In the genomic region with DNA sequence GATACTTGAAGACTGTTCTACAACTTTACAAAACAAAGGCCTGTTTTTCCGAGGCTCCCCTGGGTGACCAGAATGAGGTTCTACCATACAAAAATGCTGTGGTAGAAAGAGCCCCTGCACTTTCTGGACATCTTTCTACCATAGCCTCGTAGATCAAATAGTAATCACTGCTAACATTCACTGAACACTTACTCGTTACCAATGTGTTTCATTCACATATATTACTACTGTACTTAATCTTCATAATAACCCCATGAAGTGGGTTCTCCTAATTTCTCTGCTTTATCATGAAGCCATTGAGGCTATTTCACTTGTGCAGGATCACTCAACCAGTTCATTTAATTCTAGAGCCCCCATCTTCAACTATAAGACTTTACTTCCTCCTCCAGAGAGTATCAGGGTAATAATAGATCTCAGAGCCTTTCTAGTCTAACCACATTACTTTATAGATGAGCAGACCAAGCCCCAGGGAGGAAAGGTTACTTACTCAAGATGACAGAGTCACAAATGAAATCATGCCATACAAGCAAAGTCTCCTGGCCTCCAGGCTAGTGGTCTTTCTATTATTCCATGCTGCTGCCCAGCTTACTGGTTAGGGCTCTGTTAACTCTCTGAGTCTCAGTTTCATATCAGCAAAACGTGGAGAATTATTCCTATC, we compare ENCODE assay signal across 9 cellular contexts. TPM values are rescaled to one million over a fixed set of nuclear protein-coding genes. Genes with fewer than 3 reads are reported as not detected.
A peak's percentile ranks its signal among the peaks of the same experiment; 100 is the strongest.
DNase-seq lines count a peak whose midpoint lies in the region; ATAC-seq and TF ChIP-seq lines count a peak whose summit lies in the region.
"Had no signal": no experiment of that assay in that cellular context is flagged by ENCODE, and none has a peak within 500 bp of the region (broad histone marks: within the 10 kb centered on the region; RNA-seq: fewer than 3 reads in every experiment).

No MANE protein-coding gene starts in this region.

- H3K27ac Mint-ChIP-seq in activated CD8-positive, alpha-beta T cell treated with anti-CD3 and anti-CD28 coated beads, Interleukin-2, amount 10 ng/mL, durations not matched to agents 7 days and 5 days, result peak overlapping the region; percentile 88

- intact Hi-C loops in spleen (cut with DNase I; ENCODE audit: low total_unique reads) (no loop called here), right lobe of liver (cut with DNase I) (no loop called here)

- TF ChIP-seq CTCF in spleen (IDR thresholded peaks at IDR 0.05 in 8 of 11, conservative IDR thresholded peaks at IDR 0.05 in 3 of 11) (no peak), right lobe of liver (IDR thresholded peaks at IDR 0.05) (no peak), WERI-Rb-1 (IDR thresholded peaks at IDR 0.05; ENCODE audit: low read depth, low read length) (no peak)

- POLR2A ChIA-PET in activated CD8-positive, alpha-beta T cell treated with anti-CD3 and anti-CD28 coated beads, Interleukin-2, amount 10 ng/mL, durations not matched to agents 7 days and 5 days (lab: Charles Lee), result interaction anchor here (1.1 kb wide), 1 partner anchor 199 kb away, joined by 3 read pairs; no protein-coding TSS in a partner anchor

- no peak for DNase-seq in activated CD4-positive, CD25-positive, alpha-beta regulatory T cell treated with anti-CD3 and anti-CD28 coated beads, Interleukin-2, amount 50 U/mL, for 72 hours
- no peak for DNase-seq in activated CD8-positive, alpha-beta T cell treated with anti-CD3 and anti-CD28 coated beads, Interleukin-2, amount 10 ng/mL, durations not matched to agents 7 days and 5 days
- DNase-seq in spleen, result no peak
- DNase-seq in NCI-H748 treated with DMSO at 0.1 percent for 48 hours (lab: John Stamatoyannopoulos, UW), result no peak
- DNase-seq in right lobe of liver, result no peak
- DNase-seq in WERI-Rb-1, result no peak
- DNase-seq: NCI-H1105 had no signal

- H3K4me1 Mint-ChIP-seq in activated CD8-positive, alpha-beta T cell treated with anti-CD3 and anti-CD28 coated beads, Interleukin-2, amount 10 ng/mL, durations not matched to agents 7 days and 5 days (ENCODE audit: low read depth), result peaks cover 46% of the 10 kb centered on the region

- peak overlapping the region; percentile 65 to 87 (median 80) for H3K27ac ChIP-seq in spleen
- no peak overlapping the region for H3K27ac ChIP-seq in right lobe of liver
- no peak overlapping the region for H3K27ac ChIP-seq in WERI-Rb-1

- no peaks in the 10 kb centered on the region for H3K36me3 Mint-ChIP-seq in activated CD8-positive, alpha-beta T cell treated with anti-CD3 and anti-CD28 coated beads, Interleukin-2, amount 10 ng/mL, durations not matched to agents 7 days and 5 days (ENCODE audit: low read depth)

- H3K36me3 ChIP-seq in spleen (no peaks in the 10 kb centered on the region), right lobe of liver (no peaks in the 10 kb centered on the region), WERI-Rb-1 (no peaks in the 10 kb centered on the region)

- 54 to 65% (median 56%) methylated on average over 4 of the region's 4 CpGs for WGBS in spleen, 5 donors
- 84% methylated on average over 4 of the region's 4 CpGs for WGBS in right lobe of liver (ENCODE audit: insufficient coverage, low coverage, low lambda C conversion rate, missing lambda C conversion rate)

- H3K9me3 ChIP-seq in spleen, result no peaks in the 10 kb centered on the region
- H3K9me3 ChIP-seq in right lobe of liver, result no peaks in the 10 kb centered on the region
- no peaks in the 10 kb centered on the region for H3K9me3 ChIP-seq in WERI-Rb-1 (ENCODE audit: severe bottlenecking)

- TF ChIP-seq POLR2A in spleen (IDR thresholded peaks at IDR 0.05) (no peak), right lobe of liver (IDR thresholded peaks at IDR 0.05) (no peak)

- peak overlapping the region; percentile 42 for H3K4me3 Mint-ChIP-seq in activated CD8-positive, alpha-beta T cell treated with anti-CD3 and anti-CD28 coated beads, Interleukin-2, amount 10 ng/mL, durations not matched to agents 7 days and 5 days

- H3K9me3 Mint-ChIP-seq in activated CD8-positive, alpha-beta T cell treated with anti-CD3 and anti-CD28 coated beads, Interleukin-2, amount 10 ng/mL, durations not matched to agents 7 days and 5 days (ENCODE audit: insufficient read depth), result no peaks in the 10 kb centered on the region

- CTCF ChIA-PET in activated CD8-positive, alpha-beta T cell treated with anti-CD3 and anti-CD28 coated beads, Interleukin-2, amount 10 ng/mL, durations not matched to agents 7 days and 5 days (lab: Charles Lee), result interaction anchor here (1.1 to 1.7 kb wide), 3 partner anchors 51 to 199 kb away, joined by 4 to 5 read pairs (median 5); partner anchors contain the start of gene EPS15

- no peaks in the 10 kb centered on the region for H3K27me3 Mint-ChIP-seq in activated CD8-positive, alpha-beta T cell treated with anti-CD3 and anti-CD28 coated beads, Interleukin-2, amount 10 ng/mL, durations not matched to agents 7 days and 5 days (ENCODE audit: low read depth)

- peaks cover 15 to 48% (median 33%) of the 10 kb centered on the region in 6 donors for H3K4me1 ChIP-seq in spleen
- H3K4me1 ChIP-seq in right lobe of liver, result no peaks in the 10 kb centered on the region

- ATAC-seq in activated CD4-positive, CD25-positive, alpha-beta regulatory T cell treated with anti-CD3 and anti-CD28 coated beads, Interleukin-2, amount 50 U/mL, for 24 hours, result peak; percentile 49 to 58
- ATAC-seq in HG03159 (IDR thresholded peaks at IDR 0.05; ENCODE audit: unreplicated experiment), result peak; percentile 40
- ATAC-seq in activated CD8-positive, alpha-beta T cell treated with anti-CD3 and anti-CD28 coated beads, Interleukin-2, amount 10 ng/mL, durations not matched to agents 7 days and 5 days, result no peak
- ATAC-seq in right lobe of liver, result no peak

- H3K4me3 ChIP-seq in spleen (peak overlapping the region in 1 of 8 donors; percentile 46), right lobe of liver (no peak overlapping the region), WERI-Rb-1 (ENCODE audit: low read depth, low read length) (no peak overlapping the region)

- H3K27me3 ChIP-seq in spleen (replicated peaks in 1 of 7) (no peaks in the 10 kb centered on the region), right lobe of liver (no peaks in the 10 kb centered on the region), WERI-Rb-1 (ENCODE audit: insufficient read depth, low read depth, severe bottlenecking) (no peaks in the 10 kb centered on the region)

RNA-seq across cellular contexts. Expression of gene OSBPL9, which starts 46.7 kb away (rescaled TPM):
- total RNA-seq in activated CD8-positive, alpha-beta T cell treated with anti-CD3 and anti-CD28 coated beads, Interleukin-2, amount 10 ng/mL, durations not matched to agents 7 days and 5 days, result 10 to 100 TPM; 43.3 to 45.8 TPM
- total RNA-seq in spleen (10 to 100 TPM; 59.9 to 97.4 (median 85.6) TPM), right lobe of liver (10 to 100 TPM; 51.7 to 90.5 (median 71.7) TPM)
- polyA plus RNA-seq in spleen, result 10 to 100 TPM; 34.6 to 44.3 (median 36.2) TPM

RNA-seq across cellular contexts. Expression of gene EPS15, which starts 51.1 kb away (rescaled TPM):
- 10 to 100 TPM; 57.2 to 58.4 TPM for total RNA-seq in activated CD8-positive, alpha-beta T cell treated with anti-CD3 and anti-CD28 coated beads, Interleukin-2, amount 10 ng/mL, durations not matched to agents 7 days and 5 days
- total RNA-seq in spleen (100 to 1,000 TPM in 6 of 7 donors, 10 to 100 TPM in 1; 94.4 to 142 (median 132) TPM), right lobe of liver (10 to 100 TPM; 23.2 to 30.9 (median 28.6) TPM)
- 10 to 100 TPM; 24.2 to 31.3 (median 26.3) TPM for polyA plus RNA-seq in spleen

Comparison
In these comparisons a context has a peak if more than half of its experiments do, and no peak if none do; other contexts are left out.
1. ATAC-seq: peak in activated CD4-positive, CD25-positive, alpha-beta regulatory T cell treated with anti-CD3 and anti-CD28 coated beads, Interleukin-2, amount 50 U/mL, for 24 hours (2 of 2) and HG03159 (single experiment); none in activated CD8-positive, alpha-beta T cell treated with anti-CD3 and anti-CD28 coated beads, Interleukin-2, amount 10 ng/mL, durations not matched to agents 7 days and 5 days (single experiment) and right lobe of liver (0 of 4).
2. H3K27ac ChIP-seq: peak in spleen (8 of 8); none in right lobe of liver (0 of 3) and WERI-Rb-1 (single experiment).